ENCODE assay signal across 18 cellular contexts in genomic region chr18:10113156-10114022, GRCh38.
A peak's percentile ranks its signal among the peaks of the same experiment; 100 is the strongest.
DNase-seq lines count a peak whose midpoint lies in the region; TF ChIP-seq lines count a peak whose summit lies in the region.
"Had no signal": no experiment of that assay in that cellular context is flagged by ENCODE, and none has a peak within 500 bp of the region (broad histone marks: within the 10 kb centered on the region; RNA-seq: fewer than 3 reads in every experiment).

No MANE protein-coding gene starts in this region.

- H3K4me2 ChIP-seq in BLaER1 treated with 17β-estradiol and CSF1 and Interleukin-3, amounts not matched to agents 10 nM and 100 nM = peak overlapping the region in 10 of 11 experiments; percentile 78 to 91 (median 84); a peak in 19 of 22 replicates

- no peak overlapping the region for H3K9ac ChIP-seq in BLaER1 treated with 17β-estradiol and CSF1 and Interleukin-3, amounts not matched to agents 10 nM and 100 nM
- H3K9ac ChIP-seq: GM23248 had no signal

- no peaks in the 10 kb centered on the region for H3K36me3 ChIP-seq in BLaER1 treated with 17β-estradiol and CSF1 and Interleukin-3, amounts not matched to agents 10 nM and 100 nM
- H3K36me3 ChIP-seq in neutrophil = no peaks in the 10 kb centered on the region
- H3K36me3 ChIP-seq: cardiac muscle cell, esophagus squamous epithelium had no signal

- H3K27ac ChIP-seq in BLaER1 treated with 17β-estradiol and CSF1 and Interleukin-3, amounts not matched to agents 10 nM and 100 nM = no peak overlapping the region
- H3K27ac ChIP-seq in neutrophil = peak overlapping the region; percentile 36
- H3K27ac ChIP-seq: cardiac muscle cell, GM23248, RWPE1 had no signal

- no peak overlapping the region for H3K4me3 ChIP-seq in BLaER1 treated with 17β-estradiol and CSF1 and Interleukin-3, amounts not matched to agents 10 nM and 100 nM
- H3K4me3 ChIP-seq in neutrophil (ENCODE audit: low read depth in 1 of 2, low read length in 1 of 2) = peak overlapping the region in 1 of 2 experiments; percentile 18
- H3K4me3 ChIP-seq: cardiac muscle cell, esophagus squamous epithelium, GM23248 had no signal

- H3K9me3 ChIP-seq in BLaER1 treated with 17β-estradiol and CSF1 and Interleukin-3, amounts not matched to agents 10 nM and 100 nM (replicated peaks in 1 of 11) = peaks cover 0 to 10% (median under 1%) of the 10 kb centered on the region in 11 experiments; a peak in 6 of 22 replicates
- H3K9me3 ChIP-seq in neutrophil = no peaks in the 10 kb centered on the region
- H3K9me3 ChIP-seq: esophagus squamous epithelium had no signal

- no peaks in the 10 kb centered on the region for H3K27me3 ChIP-seq in BLaER1 treated with 17β-estradiol and CSF1 and Interleukin-3, amounts not matched to agents 10 nM and 100 nM
- H3K27me3 ChIP-seq in neutrophil = no peaks in the 10 kb centered on the region
- H3K27me3 ChIP-seq: cardiac muscle cell, esophagus squamous epithelium had no signal

- no peaks in the 10 kb centered on the region for H4K20me1 ChIP-seq in BLaER1 treated with 17β-estradiol and CSF1 and Interleukin-3, amounts not matched to agents 10 nM and 100 nM

- DNase-seq in NOMO-1 (lab: John Stamatoyannopoulos, UW; ENCODE audit: unreplicated experiment in 2 of 2) (peak; percentile 80 to 81), fibroblast of gingiva (ENCODE audit: low read depth) (peak; percentile 75), NCI-H510A (lab: John Stamatoyannopoulos, UW) (no peak), OCI-M1 (lab: John Stamatoyannopoulos, UW) (no peak), NK-92 (lab: John Stamatoyannopoulos, UW; ENCODE audit: unreplicated experiment) (no peak)
- no peak for DNase-seq in activated T-cell treated with anti-CD3 and anti-CD28 coated beads, Interleukin-2, amount 50 U/mL, for 1 hour
- DNase-seq: activated B cell treated with CpG ODN at 0.5 μM for 24 hours; activated naive CD8-positive, alpha-beta T cell treated with anti-CD3 and anti-CD28 coated beads for 36 hours; Calu3; esophagus squamous epithelium; GM23248; islet precursor cell; NCI-H1105; NCI-H774 had no signal

- H3K4me1 ChIP-seq in BLaER1 treated with 17β-estradiol and CSF1 and Interleukin-3, amounts not matched to agents 10 nM and 100 nM = peaks cover 14 to 31% (median 27%) of the 10 kb centered on the region in 10 experiments
- peaks cover 44 to 51% of the 10 kb centered on the region in 2 experiments for H3K4me1 ChIP-seq in neutrophil (ENCODE audit: control insufficient read depth in 1 of 2, insufficient read depth in 1 of 2, low read depth in 1 of 2, low read length in 1 of 2)

- no peak for TF ChIP-seq CTCF in neutrophil (IDR thresholded peaks at IDR 0.05)

Comparison
In these comparisons a context has a peak if more than half of its experiments do, and no peak if none do; other contexts are left out.
1. DNase-seq: peak in NOMO-1 (2 of 2) and fibroblast of gingiva (single experiment); none in NCI-H510A (single experiment), OCI-M1 (single experiment), activated T-cell treated with anti-CD3 and anti-CD28 coated beads, Interleukin-2, amount 50 U/mL, for 1 hour (single experiment) and NK-92 (single experiment).